Comparison of ENCODE assay signal across 8 cellular contexts in genomic region chr9:2125909-2126308, GRCh38.
DNase-seq lines count a peak whose midpoint lies in the region; ATAC-seq and TF ChIP-seq lines count a peak whose summit lies in the region.

No MANE protein-coding gene starts in this region.

- H3K4me2 ChIP-seq in BLaER1 treated with 17β-estradiol and CSF1 and Interleukin-3, amounts not matched to agents 10 nM and 100 nM: peak overlapping the region; percentile 2 to 70 (median 42); a peak in 18 of 22 replicates
- H3K4me2 ChIP-seq in fibroblast of lung (ENCODE audit: extremely low read depth, insufficient read depth, low read length): peak overlapping the region; percentile 74

- H3K9me3 ChIP-seq in BLaER1 treated with 17β-estradiol and CSF1 and Interleukin-3, amounts not matched to agents 10 nM and 100 nM (replicated peaks in 1 of 11): no peaks in the 10 kb centered on the region
- H3K9me3 ChIP-seq in fibroblast of lung (ENCODE audit: control insufficient read depth, insufficient read depth, low read depth, low read length): no peaks in the 10 kb centered on the region

- H3K27me3 ChIP-seq in BLaER1 treated with 17β-estradiol and CSF1 and Interleukin-3, amounts not matched to agents 10 nM and 100 nM: no peaks in the 10 kb centered on the region
- H3K27me3 ChIP-seq in fibroblast of lung (ENCODE audit: control insufficient read depth, insufficient read depth, low read length): no peaks in the 10 kb centered on the region

- H3K36me3 ChIP-seq in BLaER1 treated with 17β-estradiol and CSF1 and Interleukin-3, amounts not matched to agents 10 nM and 100 nM: peaks cover 75 to 100% (median 91%) of the 10 kb centered on the region in 11 experiments
- H3K36me3 ChIP-seq in fibroblast of lung (ENCODE audit: control insufficient read depth, insufficient read depth, low read length): no peaks in the 10 kb centered on the region

- no peaks in the 10 kb centered on the region for H3K79me2 ChIP-seq in fibroblast of lung (ENCODE audit: control insufficient read depth, insufficient read depth, low read length)

- H3K27ac ChIP-seq in BLaER1 treated with 17β-estradiol and CSF1 and Interleukin-3, amounts not matched to agents 10 nM and 100 nM: peak overlapping the region in 4 of 11 experiments; percentile 0 to 50 (median 8); a peak in 3 of 22 replicates
- peak overlapping the region; percentile 33 for H3K27ac ChIP-seq in fibroblast of lung (ENCODE audit: insufficient read depth, low read length)

- TF ChIP-seq CTCF in fibroblast of lung (conservative IDR thresholded peaks at IDR 0.05 in 1 of 2, IDR thresholded peaks at IDR 0.05 in 1 of 2; ENCODE audit: low read depth in 1 of 2, low read length in 2 of 2): no peak

- H4K20me1 ChIP-seq in BLaER1 treated with 17β-estradiol and CSF1 and Interleukin-3, amounts not matched to agents 10 nM and 100 nM: peaks cover 0 to 70% (median 9%) of the 10 kb centered on the region in 11 experiments; a peak in 9 of 22 replicates
- H4K20me1 ChIP-seq in fibroblast of lung (ENCODE audit: control insufficient read depth, extremely low read depth, insufficient read depth, low read length): no peaks in the 10 kb centered on the region

- peak in 1 of 2 donors; percentile 39 for DNase-seq in fibroblast of lung (ENCODE audit: low read depth in 2 of 2)
- no peak for DNase-seq in stimulated activated naive B cell treated with anti-CD40 and anti-IgM and Interleukin-4, amounts not matched to agents 10 μg/mL and 1 μg/mL and 100 μg/mL, for 72 hours
- DNase-seq in NCI-H446 treated with DMSO at 0.1 percent for 48 hours (lab: John Stamatoyannopoulos, UW): no peak
- no peak for DNase-seq in effector CD4-positive, alpha-beta T cell
- no peak for DNase-seq in DMS153 (lab: John Stamatoyannopoulos, UW)

- no peaks in the 10 kb centered on the region for H3K27me3 Mint-ChIP-seq in stimulated activated naive B cell treated with anti-CD40 and anti-IgM and Interleukin-4, amounts not matched to agents 10 μg/mL and 1 μg/mL and 100 μg/mL, for 72 hours

- H3K27ac Mint-ChIP-seq in stimulated activated naive B cell treated with anti-CD40 and anti-IgM and Interleukin-4, amounts not matched to agents 10 μg/mL and 1 μg/mL and 100 μg/mL, for 72 hours: peak overlapping the region; percentile 9

- H3K36me3 Mint-ChIP-seq in stimulated activated naive B cell treated with anti-CD40 and anti-IgM and Interleukin-4, amounts not matched to agents 10 μg/mL and 1 μg/mL and 100 μg/mL, for 72 hours: peaks cover 36 to 58% of the 10 kb centered on the region in 2 donors

- no peak overlapping the region for H3K4me3 ChIP-seq in BLaER1 treated with 17β-estradiol and CSF1 and Interleukin-3, amounts not matched to agents 10 nM and 100 nM
- peak overlapping the region; percentile 0 to 48 (median 18) for H3K4me3 ChIP-seq in fibroblast of lung (replicated peaks in 1 of 4; ENCODE audit: control extremely low read depth in 1 of 4, insufficient read depth in 1 of 4, low read depth in 3 of 4, low read length in 4 of 4)

- H3K9ac ChIP-seq in BLaER1 treated with 17β-estradiol and CSF1 and Interleukin-3, amounts not matched to agents 10 nM and 100 nM: 0 out of 22 replicates have a peak overlapping the region, but pooled peaks of 1 of the 11 experiments have one; percentile 15
- no peak overlapping the region for H3K9ac ChIP-seq in fibroblast of lung (ENCODE audit: insufficient read depth, low read length)

- peak; percentile 96 for ATAC-seq in GM19452 (IDR thresholded peaks at IDR 0.05; ENCODE audit: unreplicated experiment)
- ATAC-seq in HG03575 (IDR thresholded peaks at IDR 0.05; ENCODE audit: extremely low read depth, insufficient number of reproducible peaks, low FRiP score, unreplicated experiment): peak; percentile 88
- peak; percentile 87 to 96 for ATAC-seq in stimulated activated naive B cell treated with anti-CD40 and anti-IgM and Interleukin-4, amounts not matched to agents 10 μg/mL and 1 μg/mL and 100 μg/mL, for 72 hours (replicated peaks)

- no peaks in the 10 kb centered on the region for H3K9me3 Mint-ChIP-seq in stimulated activated naive B cell treated with anti-CD40 and anti-IgM and Interleukin-4, amounts not matched to agents 10 μg/mL and 1 μg/mL and 100 μg/mL, for 72 hours

- peaks cover 19 to 36% (median 30%) of the 10 kb centered on the region in 10 experiments for H3K4me1 ChIP-seq in BLaER1 treated with 17β-estradiol and CSF1 and Interleukin-3, amounts not matched to agents 10 nM and 100 nM
- peaks cover 8% of the 10 kb centered on the region for H3K4me1 ChIP-seq in fibroblast of lung (ENCODE audit: control insufficient read depth, extremely low read depth, insufficient read depth, low read length)

- peaks cover 14 to 44% of the 10 kb centered on the region in 2 donors for H3K4me1 Mint-ChIP-seq in stimulated activated naive B cell treated with anti-CD40 and anti-IgM and Interleukin-4, amounts not matched to agents 10 μg/mL and 1 μg/mL and 100 μg/mL, for 72 hours

- H3K4me3 Mint-ChIP-seq in stimulated activated naive B cell treated with anti-CD40 and anti-IgM and Interleukin-4, amounts not matched to agents 10 μg/mL and 1 μg/mL and 100 μg/mL, for 72 hours: peak overlapping the region in 1 of 2 donors; percentile 48

- peak overlapping the region; percentile 20 for H2AFZ ChIP-seq in fibroblast of lung (ENCODE audit: low read length)

Comparison
In these comparisons a context has a peak if more than half of its experiments do, and no peak if none do; other contexts are left out.
1. H3K4me3 ChIP-seq: peak in fibroblast of lung (4 of 4); none in BLaER1 treated with 17β-estradiol and CSF1 and Interleukin-3, amounts not matched to agents 10 nM and 100 nM (0 of 10).
2. Peak in every context shown above with its lines, with median percentiles within 50 percentile points of each other: ATAC-seq.